Comparison of ENCODE assay signal across 1 cellular context in the genomic region with DNA sequence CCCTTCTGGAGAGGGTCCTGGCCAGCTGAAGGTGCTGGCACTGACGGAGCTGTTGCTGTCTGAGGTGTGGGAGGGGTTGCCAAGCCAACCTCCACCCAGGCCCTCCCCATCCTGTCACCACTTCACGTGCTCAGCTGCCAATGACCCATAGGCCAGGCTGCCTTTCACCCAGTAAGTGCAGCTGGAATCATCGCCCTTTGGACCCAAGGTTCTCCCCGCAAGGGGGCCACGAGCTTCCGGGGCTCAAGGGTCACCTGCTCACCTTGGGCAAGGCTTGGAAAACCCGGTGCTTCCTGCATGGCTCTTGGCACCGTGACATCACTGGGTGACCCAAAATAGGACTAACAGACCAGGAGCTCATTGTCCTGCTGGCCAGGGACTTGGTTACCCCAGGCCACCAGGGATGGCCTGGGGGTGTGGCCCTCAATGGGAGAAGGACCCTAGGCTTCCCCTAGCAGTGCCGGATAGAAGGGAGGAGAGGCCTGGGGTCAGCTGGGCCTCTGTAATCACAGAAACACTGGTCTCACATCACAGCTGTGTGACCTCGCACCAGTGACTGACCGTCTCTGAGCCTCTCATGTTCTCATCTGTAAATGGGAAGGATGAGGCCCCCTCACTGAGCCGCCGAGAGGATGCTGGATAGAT.
A peak's percentile ranks its signal among the peaks of the same experiment; 100 is the strongest.
TF ChIP-seq lines count a peak whose summit lies in the region.

No MANE protein-coding gene starts in this region.

TF ChIP-seq in HepG2, 621 proteins besides CTCF, POLR2A, EP300 and RAD21 (continued from another document and continues in another):
- TF ChIP-seq, protein P1, sequence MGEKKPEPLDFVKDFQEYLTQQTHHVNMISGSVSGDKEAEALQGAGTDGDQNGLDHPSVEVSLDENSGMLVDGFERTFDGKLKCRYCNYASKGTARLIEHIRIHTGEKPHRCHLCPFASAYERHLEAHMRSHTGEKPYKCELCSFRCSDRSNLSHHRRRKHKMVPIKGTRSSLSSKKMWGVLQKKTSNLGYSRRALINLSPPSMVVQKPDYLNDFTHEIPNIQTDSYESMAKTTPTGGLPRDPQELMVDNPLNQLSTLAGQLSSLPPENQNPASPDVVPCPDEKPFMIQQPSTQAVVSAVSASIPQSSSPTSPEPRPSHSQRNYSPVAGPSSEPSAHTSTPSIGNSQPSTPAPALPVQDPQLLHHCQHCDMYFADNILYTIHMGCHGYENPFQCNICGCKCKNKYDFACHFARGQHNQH (CRISPR knock-in tag; IDR thresholded peaks at IDR 0.05): peak; percentile 97; the same call in 1 of the 2 replicates
- peak; percentile 98 for TF ChIP-seq RARA (CRISPR knock-in tag; IDR thresholded peaks at IDR 0.05)
- no peak for TF ChIP-seq IKZF1 (IDR thresholded peaks at IDR 0.05)
- TF ChIP-seq ARHGAP35 (CRISPR knock-in tag; IDR thresholded peaks at IDR 0.05; ENCODE audit: borderline replicate concordance): peak; percentile 44; the same call in 1 of the 2 replicates
- TF ChIP-seq, protein P2, sequence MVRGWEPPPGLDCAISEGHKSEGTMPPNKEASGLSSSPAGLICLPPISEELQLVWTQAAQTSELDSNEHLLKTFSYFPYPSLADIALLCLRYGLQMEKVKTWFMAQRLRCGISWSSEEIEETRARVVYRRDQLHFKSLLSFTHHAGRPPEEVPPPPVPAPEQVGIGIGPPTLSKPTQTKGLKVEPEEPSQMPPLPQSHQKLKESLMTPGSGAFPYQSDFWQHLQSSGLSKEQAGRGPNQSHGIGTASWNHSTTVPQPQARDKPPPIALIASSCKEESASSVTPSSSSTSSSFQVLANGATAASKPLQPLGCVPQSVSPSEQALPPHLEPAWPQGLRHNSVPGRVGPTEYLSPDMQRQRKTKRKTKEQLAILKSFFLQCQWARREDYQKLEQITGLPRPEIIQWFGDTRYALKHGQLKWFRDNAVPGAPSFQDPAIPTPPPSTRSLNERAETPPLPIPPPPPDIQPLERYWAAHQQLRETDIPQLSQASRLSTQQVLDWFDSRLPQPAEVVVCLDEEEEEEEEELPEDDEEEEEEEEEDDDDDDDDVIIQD (CRISPR knock-in tag; IDR thresholded peaks at IDR 0.05; ENCODE audit: low read depth): peak; percentile 90
- TF ChIP-seq, protein P3, sequence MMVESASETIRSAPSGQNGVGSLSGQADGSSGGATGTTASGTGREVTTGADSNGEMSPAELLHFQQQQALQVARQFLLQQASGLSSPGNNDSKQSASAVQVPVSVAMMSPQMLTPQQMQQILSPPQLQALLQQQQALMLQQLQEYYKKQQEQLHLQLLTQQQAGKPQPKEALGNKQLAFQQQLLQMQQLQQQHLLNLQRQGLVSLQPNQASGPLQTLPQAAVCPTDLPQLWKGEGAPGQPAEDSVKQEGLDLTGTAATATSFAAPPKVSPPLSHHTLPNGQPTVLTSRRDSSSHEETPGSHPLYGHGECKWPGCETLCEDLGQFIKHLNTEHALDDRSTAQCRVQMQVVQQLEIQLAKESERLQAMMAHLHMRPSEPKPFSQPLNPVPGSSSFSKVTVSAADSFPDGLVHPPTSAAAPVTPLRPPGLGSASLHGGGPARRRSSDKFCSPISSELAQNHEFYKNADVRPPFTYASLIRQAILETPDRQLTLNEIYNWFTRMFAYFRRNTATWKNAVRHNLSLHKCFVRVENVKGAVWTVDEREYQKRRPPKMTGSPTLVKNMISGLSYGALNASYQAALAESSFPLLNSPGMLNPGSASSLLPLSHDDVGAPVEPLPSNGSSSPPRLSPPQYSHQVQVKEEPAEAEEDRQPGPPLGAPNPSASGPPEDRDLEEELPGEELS (CRISPR knock-in tag; IDR thresholded peaks at IDR 0.05): peak; percentile 91
- peak; percentile 93; the same call in 1 of the 2 replicates for TF ChIP-seq FOXC1 (CRISPR knock-in tag; IDR thresholded peaks at IDR 0.05; ENCODE audit: borderline replicate concordance)
- peak; percentile 95 for TF ChIP-seq SIN3A (IDR thresholded peaks at IDR 0.05; ENCODE audit: borderline replicate concordance, low read depth, low read length)
- TF ChIP-seq, protein P4, sequence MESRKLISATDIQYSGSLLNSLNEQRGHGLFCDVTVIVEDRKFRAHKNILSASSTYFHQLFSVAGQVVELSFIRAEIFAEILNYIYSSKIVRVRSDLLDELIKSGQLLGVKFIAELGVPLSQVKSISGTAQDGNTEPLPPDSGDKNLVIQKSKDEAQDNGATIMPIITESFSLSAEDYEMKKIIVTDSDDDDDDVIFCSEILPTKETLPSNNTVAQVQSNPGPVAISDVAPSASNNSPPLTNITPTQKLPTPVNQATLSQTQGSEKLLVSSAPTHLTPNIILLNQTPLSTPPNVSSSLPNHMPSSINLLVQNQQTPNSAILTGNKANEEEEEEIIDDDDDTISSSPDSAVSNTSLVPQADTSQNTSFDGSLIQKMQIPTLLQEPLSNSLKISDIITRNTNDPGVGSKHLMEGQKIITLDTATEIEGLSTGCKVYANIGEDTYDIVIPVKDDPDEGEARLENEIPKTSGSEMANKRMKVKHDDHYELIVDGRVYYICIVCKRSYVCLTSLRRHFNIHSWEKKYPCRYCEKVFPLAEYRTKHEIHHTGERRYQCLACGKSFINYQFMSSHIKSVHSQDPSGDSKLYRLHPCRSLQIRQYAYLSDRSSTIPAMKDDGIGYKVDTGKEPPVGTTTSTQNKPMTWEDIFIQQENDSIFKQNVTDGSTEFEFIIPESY (CRISPR knock-in tag; IDR thresholded peaks at IDR 0.05): peak; percentile 88
- peak; percentile 82; the same call in 1 of the 2 replicates for TF ChIP-seq ZSCAN21 (CRISPR knock-in tag; IDR thresholded peaks at IDR 0.05; ENCODE audit: borderline replicate concordance)
- no peak for TF ChIP-seq ZNF598 (CRISPR knock-in tag; IDR thresholded peaks at IDR 0.05; ENCODE audit: borderline replicate concordance)
- TF ChIP-seq SYNCRIP (IDR thresholded peaks at IDR 0.05; ENCODE audit: insufficient read depth, low read depth, low read length): no peak
- TF ChIP-seq TRIM24 (CRISPR knock-in tag; IDR thresholded peaks at IDR 0.05): peak; percentile 92
- TF ChIP-seq ZMAT3 (CRISPR knock-in tag; conservative IDR thresholded peaks at IDR 0.05): peak; percentile 98
- TF ChIP-seq ZNF180 (CRISPR knock-in tag; IDR thresholded peaks at IDR 0.05; ENCODE audit: borderline replicate concordance, low read depth): no peak
- TF ChIP-seq, protein P5, sequence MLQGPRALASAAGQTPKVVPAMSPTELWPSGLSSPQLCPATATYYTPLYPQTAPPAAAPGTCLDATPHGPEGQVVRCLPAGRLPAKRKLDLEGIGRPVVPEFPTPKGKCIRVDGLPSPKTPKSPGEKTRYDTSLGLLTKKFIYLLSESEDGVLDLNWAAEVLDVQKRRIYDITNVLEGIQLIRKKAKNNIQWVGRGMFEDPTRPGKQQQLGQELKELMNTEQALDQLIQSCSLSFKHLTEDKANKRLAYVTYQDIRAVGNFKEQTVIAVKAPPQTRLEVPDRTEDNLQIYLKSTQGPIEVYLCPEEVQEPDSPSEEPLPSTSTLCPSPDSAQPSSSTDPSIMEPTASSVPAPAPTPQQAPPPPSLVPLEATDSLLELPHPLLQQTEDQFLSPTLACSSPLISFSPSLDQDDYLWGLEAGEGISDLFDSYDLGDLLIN (CRISPR knock-in tag; IDR thresholded peaks at IDR 0.05; ENCODE audit: borderline replicate concordance): no peak
- TF ChIP-seq POLR2AphosphoS2 (IDR thresholded peaks at IDR 0.05; ENCODE audit: low read depth, low read length): no peak; the same call in 1 of the 2 replicates
- TF ChIP-seq HMG20A (CRISPR knock-in tag; IDR thresholded peaks at IDR 0.05; ENCODE audit: borderline replicate concordance): peak; percentile 94
- TF ChIP-seq, protein P6, sequence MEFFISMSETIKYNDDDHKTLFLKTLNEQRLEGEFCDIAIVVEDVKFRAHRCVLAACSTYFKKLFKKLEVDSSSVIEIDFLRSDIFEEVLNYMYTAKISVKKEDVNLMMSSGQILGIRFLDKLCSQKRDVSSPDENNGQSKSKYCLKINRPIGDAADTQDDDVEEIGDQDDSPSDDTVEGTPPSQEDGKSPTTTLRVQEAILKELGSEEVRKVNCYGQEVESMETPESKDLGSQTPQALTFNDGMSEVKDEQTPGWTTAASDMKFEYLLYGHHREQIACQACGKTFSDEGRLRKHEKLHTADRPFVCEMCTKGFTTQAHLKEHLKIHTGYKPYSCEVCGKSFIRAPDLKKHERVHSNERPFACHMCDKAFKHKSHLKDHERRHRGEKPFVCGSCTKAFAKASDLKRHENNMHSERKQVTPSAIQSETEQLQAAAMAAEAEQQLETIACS (CRISPR knock-in tag; IDR thresholded peaks at IDR 0.05): no peak
- 0 out of 2 replicates have a peak, but pooled peaks have one; percentile 42 for TF ChIP-seq TOE1 (CRISPR knock-in tag; IDR thresholded peaks at IDR 0.05)
- TF ChIP-seq, protein P7, sequence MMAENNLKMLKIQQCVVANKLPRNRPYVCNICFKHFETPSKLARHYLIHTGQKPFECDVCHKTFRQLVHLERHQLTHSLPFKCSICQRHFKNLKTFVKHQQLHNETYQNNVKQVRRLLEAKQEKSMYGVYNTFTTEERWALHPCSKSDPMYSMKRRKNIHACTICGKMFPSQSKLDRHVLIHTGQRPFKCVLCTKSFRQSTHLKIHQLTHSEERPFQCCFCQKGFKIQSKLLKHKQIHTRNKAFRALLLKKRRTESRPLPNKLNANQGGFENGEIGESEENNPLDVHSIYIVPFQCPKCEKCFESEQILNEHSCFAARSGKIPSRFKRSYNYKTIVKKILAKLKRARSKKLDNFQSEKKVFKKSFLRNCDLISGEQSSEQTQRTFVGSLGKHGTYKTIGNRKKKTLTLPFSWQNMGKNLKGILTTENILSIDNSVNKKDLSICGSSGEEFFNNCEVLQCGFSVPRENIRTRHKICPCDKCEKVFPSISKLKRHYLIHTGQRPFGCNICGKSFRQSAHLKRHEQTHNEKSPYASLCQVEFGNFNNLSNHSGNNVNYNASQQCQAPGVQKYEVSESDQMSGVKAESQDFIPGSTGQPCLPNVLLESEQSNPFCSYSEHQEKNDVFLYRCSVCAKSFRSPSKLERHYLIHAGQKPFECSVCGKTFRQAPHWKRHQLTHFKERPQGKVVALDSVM (CRISPR knock-in tag; IDR thresholded peaks at IDR 0.05): peak; percentile 71
- peak; percentile 76; the same call in 1 of the 2 replicates for TF ChIP-seq ZFP90 (CRISPR knock-in tag; IDR thresholded peaks at IDR 0.05; ENCODE audit: borderline replicate concordance)
- TF ChIP-seq, protein P8, sequence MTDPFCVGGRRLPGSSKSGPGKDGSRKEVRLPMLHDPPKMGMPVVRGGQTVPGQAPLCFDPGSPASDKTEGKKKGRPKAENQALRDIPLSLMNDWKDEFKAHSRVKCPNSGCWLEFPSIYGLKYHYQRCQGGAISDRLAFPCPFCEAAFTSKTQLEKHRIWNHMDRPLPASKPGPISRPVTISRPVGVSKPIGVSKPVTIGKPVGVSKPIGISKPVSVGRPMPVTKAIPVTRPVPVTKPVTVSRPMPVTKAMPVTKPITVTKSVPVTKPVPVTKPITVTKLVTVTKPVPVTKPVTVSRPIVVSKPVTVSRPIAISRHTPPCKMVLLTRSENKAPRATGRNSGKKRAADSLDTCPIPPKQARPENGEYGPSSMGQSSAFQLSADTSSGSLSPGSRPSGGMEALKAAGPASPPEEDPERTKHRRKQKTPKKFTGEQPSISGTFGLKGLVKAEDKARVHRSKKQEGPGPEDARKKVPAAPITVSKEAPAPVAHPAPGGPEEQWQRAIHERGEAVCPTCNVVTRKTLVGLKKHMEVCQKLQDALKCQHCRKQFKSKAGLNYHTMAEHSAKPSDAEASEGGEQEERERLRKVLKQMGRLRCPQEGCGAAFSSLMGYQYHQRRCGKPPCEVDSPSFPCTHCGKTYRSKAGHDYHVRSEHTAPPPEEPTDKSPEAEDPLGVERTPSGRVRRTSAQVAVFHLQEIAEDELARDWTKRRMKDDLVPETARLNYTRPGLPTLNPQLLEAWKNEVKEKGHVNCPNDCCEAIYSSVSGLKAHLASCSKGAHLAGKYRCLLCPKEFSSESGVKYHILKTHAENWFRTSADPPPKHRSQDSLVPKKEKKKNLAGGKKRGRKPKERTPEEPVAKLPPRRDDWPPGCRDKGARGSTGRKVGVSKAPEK (CRISPR knock-in tag; IDR thresholded peaks at IDR 0.05; ENCODE audit: borderline replicate concordance): 0 out of 2 replicates have a peak, but pooled peaks have one; percentile 53
- peak; percentile 94; the same call in 1 of the 2 replicates for TF ChIP-seq KDM5B (CRISPR knock-in tag; IDR thresholded peaks at IDR 0.05; ENCODE audit: borderline replicate concordance)
- TF ChIP-seq, protein P9, sequence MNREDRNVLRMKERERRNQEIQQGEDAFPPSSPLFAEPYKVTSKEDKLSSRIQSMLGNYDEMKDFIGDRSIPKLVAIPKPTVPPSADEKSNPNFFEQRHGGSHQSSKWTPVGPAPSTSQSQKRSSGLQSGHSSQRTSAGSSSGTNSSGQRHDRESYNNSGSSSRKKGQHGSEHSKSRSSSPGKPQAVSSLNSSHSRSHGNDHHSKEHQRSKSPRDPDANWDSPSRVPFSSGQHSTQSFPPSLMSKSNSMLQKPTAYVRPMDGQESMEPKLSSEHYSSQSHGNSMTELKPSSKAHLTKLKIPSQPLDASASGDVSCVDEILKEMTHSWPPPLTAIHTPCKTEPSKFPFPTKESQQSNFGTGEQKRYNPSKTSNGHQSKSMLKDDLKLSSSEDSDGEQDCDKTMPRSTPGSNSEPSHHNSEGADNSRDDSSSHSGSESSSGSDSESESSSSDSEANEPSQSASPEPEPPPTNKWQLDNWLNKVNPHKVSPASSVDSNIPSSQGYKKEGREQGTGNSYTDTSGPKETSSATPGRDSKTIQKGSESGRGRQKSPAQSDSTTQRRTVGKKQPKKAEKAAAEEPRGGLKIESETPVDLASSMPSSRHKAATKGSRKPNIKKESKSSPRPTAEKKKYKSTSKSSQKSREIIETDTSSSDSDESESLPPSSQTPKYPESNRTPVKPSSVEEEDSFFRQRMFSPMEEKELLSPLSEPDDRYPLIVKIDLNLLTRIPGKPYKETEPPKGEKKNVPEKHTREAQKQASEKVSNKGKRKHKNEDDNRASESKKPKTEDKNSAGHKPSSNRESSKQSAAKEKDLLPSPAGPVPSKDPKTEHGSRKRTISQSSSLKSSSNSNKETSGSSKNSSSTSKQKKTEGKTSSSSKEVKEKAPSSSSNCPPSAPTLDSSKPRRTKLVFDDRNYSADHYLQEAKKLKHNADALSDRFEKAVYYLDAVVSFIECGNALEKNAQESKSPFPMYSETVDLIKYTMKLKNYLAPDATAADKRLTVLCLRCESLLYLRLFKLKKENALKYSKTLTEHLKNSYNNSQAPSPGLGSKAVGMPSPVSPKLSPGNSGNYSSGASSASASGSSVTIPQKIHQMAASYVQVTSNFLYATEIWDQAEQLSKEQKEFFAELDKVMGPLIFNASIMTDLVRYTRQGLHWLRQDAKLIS (CRISPR knock-in tag; IDR thresholded peaks at IDR 0.05): no peak
- TF ChIP-seq KAT8 (CRISPR knock-in tag; IDR thresholded peaks at IDR 0.05): peak; percentile 86
- peak; percentile 94; the same call in 1 of the 2 replicates for TF ChIP-seq ZNF788 (CRISPR knock-in tag; IDR thresholded peaks at IDR 0.05; ENCODE audit: borderline replicate concordance)
- peak; percentile 98 for TF ChIP-seq PHF21A (CRISPR knock-in tag; IDR thresholded peaks at IDR 0.05)
